ENCODE assay signal across 8 cellular contexts in genomic region chr14:75293920-75294648, GRCh38. TPM values are rescaled to one million over a fixed set of nuclear protein-coding genes. Genes with fewer than 3 reads are reported as not detected.
DNase-seq lines count a peak whose midpoint lies in the region; ATAC-seq and TF ChIP-seq lines count a peak whose summit lies in the region.

No MANE protein-coding gene starts in this region.

- H3K36me3 Mint-ChIP-seq in activated CD4-positive, alpha-beta memory T cell treated with anti-CD3 and anti-CD28 coated beads for 36 hours, result no peaks in the 10 kb centered on the region

- peaks cover 20% of the 10 kb centered on the region for H3K4me1 Mint-ChIP-seq in activated CD4-positive, alpha-beta memory T cell treated with anti-CD3 and anti-CD28 coated beads for 36 hours (ENCODE audit: low read depth)

- DNase-seq in CD1c-positive myeloid dendritic cell (ENCODE audit: extremely low spot score) (peak; percentile 99), NCI-H82 treated with DMSO at 0.1 percent for 48 hours (lab: John Stamatoyannopoulos, UW; ENCODE audit: unreplicated experiment) (peak; percentile 69), dermis microvascular lymphatic vessel endothelial cell (ENCODE audit: low read depth in 2 of 2) (peak; percentile 95 to 96), lower leg skin (ENCODE audit: low spot score in 2 of 2) (peak; percentile 93 to 99)
- DNase-seq in activated CD4-positive, alpha-beta memory T cell treated with anti-CD3 and anti-CD28 coated beads for 36 hours, result peak; percentile 96
- DNase-seq in stimulated activated CD4-positive, alpha-beta T cell treated with anti-CD3 and anti-CD28 coated beads, Interleukin-4, amount 100 ng/mL, for 4 hours, result peak; percentile 92 to 94

- no peaks in the 10 kb centered on the region for H3K9me3 Mint-ChIP-seq in activated CD4-positive, alpha-beta memory T cell treated with anti-CD3 and anti-CD28 coated beads for 36 hours

- CTCF ChIA-PET in activated CD4-positive, alpha-beta memory T cell treated with anti-CD3 and anti-CD28 coated beads for 36 hours (lab: Charles Lee), result interaction anchor here (0.6 to 13.5 kb wide), 9 partner anchors 17 to 206 kb away, joined by 3 to 280 read pairs (median 7); partner anchors contain the start of gene NEK9

- no peak for TF ChIP-seq POLR2A in lower leg skin (IDR thresholded peaks at IDR 0.05)

- peak overlapping the region; percentile 67 for H3K27ac Mint-ChIP-seq in activated CD4-positive, alpha-beta memory T cell treated with anti-CD3 and anti-CD28 coated beads for 36 hours

- peak overlapping the region; percentile 79 for H3K4me3 Mint-ChIP-seq in activated CD4-positive, alpha-beta memory T cell treated with anti-CD3 and anti-CD28 coated beads for 36 hours

- H3K4me3 ChIP-seq in lower leg skin (ENCODE audit: low read depth, poor library complexity, severe bottlenecking), result peak overlapping the region; percentile 39

- TF ChIP-seq CTCF in lower leg skin (IDR thresholded peaks at IDR 0.05), result no peak

- no peaks in the 10 kb centered on the region for H3K27me3 Mint-ChIP-seq in activated CD4-positive, alpha-beta memory T cell treated with anti-CD3 and anti-CD28 coated beads for 36 hours

- ATAC-seq in GM19463 (IDR thresholded peaks at IDR 0.05; ENCODE audit: unreplicated experiment) (peak; percentile 96), HG03575 (IDR thresholded peaks at IDR 0.05; ENCODE audit: extremely low read depth, insufficient number of reproducible peaks, low FRiP score, unreplicated experiment) (peak; percentile 39)

- 0 to 1% methylated on average over 31 to 35 of the region's 59 CpGs for WGBS in lower leg skin, 2 donors

- POLR2A ChIA-PET in activated CD4-positive, alpha-beta memory T cell treated with anti-CD3 and anti-CD28 coated beads for 36 hours (lab: Charles Lee), result interaction anchor here (0.6 to 2.1 kb wide), 10 partner anchors 13 to 381 kb away, joined by 3 to 11 read pairs (median 6); partner anchors contain the start of genes FOS and NEK9

- intact Hi-C loops in activated CD4-positive, alpha-beta memory T cell treated with anti-CD3 and anti-CD28 coated beads for 36 hours (cut with micrococcal nuclease), result loop anchor here (1.0 to 5.0 kb wide), 5 partner anchors 16 to 292 kb away; partner anchors contain the start of genes EIF2B2, FOS and TMED10
- intact Hi-C loops in lower leg skin (cut with DNase I; ENCODE audit: low total_unique reads), result loop anchor here (10.0 kb wide), 1 partner anchor 59 kb away; no protein-coding TSS in a partner anchor

RNA-seq across cellular contexts. Expression of gene FOS, which starts 15.5 kb away (rescaled TPM):
- total RNA-seq in activated CD4-positive, alpha-beta memory T cell treated with anti-CD3 and anti-CD28 coated beads for 36 hours, result 10 to 100 TPM; 21.1 to 26.7 TPM
- total RNA-seq in dermis microvascular lymphatic vessel endothelial cell, result 25.5 and 67.3 TPM in 2 replicates
- 100 to 1,000 TPM; 154 to 448 (median 330) TPM for total RNA-seq in lower leg skin

Comparison
In these comparisons a context has a peak if more than half of its experiments do, and no peak if none do; other contexts are left out.
1. Peak in every context shown above with its lines: DNase-seq, ATAC-seq and H3K4me3 ChIP-seq.